Comparison of ENCODE assay signal across 19 cellular contexts in genomic region chr2:240333985-240334384, GRCh38.
DNase-seq lines count a peak whose midpoint lies in the region; ATAC-seq and TF ChIP-seq lines count a peak whose summit lies in the region.
"Had no signal": no experiment of that assay in that cellular context is flagged by ENCODE, and none has a peak within 500 bp of the region (broad histone marks: within the 10 kb centered on the region; RNA-seq: fewer than 3 reads in every experiment).

No MANE protein-coding gene starts in this region.

- 58 to 70% methylated on average over 7 of the region's 7 CpGs for WGBS in thyroid gland, 2 donors

- H3K4me3 ChIP-seq in fibroblast of mammary gland (ENCODE audit: control insufficient read depth, low read depth, low read length): no peak overlapping the region
- H3K4me3 ChIP-seq in thyroid gland (replicated peaks in 1 of 3): no peak overlapping the region
- H3K4me3 ChIP-seq: BLaER1 treated with 17β-estradiol and CSF1 and Interleukin-3, amounts not matched to agents 10 nM and 100 nM; Peyer's patch had no signal

- H3K36me3 ChIP-seq in thyroid gland: no peaks in the 10 kb centered on the region
- H3K36me3 ChIP-seq: BLaER1 treated with 17β-estradiol and CSF1 and Interleukin-3, amounts not matched to agents 10 nM and 100 nM; Peyer's patch had no signal

- H3K27ac ChIP-seq in thyroid gland: no peak overlapping the region
- H3K27ac ChIP-seq: BLaER1 treated with 17β-estradiol and CSF1 and Interleukin-3, amounts not matched to agents 10 nM and 100 nM; Peyer's patch had no signal

- intact Hi-C loops in left ventricle myocardium superior (cut with micrococcal nuclease): no loop called here
- intact Hi-C loops in Right ventricle myocardium superior (cut with DNase I): no loop called here
- intact Hi-C loops in thyroid gland (cut with DNase I): no loop called here

- no peak for TF ChIP-seq POLR2A in thyroid gland (IDR thresholded peaks at IDR 0.05)

- TF ChIP-seq CTCF in fibroblast of mammary gland (conservative IDR thresholded peaks at IDR 0.05; ENCODE audit: control insufficient read depth, insufficient read depth, low read depth, low read length) (no peak), thyroid gland (IDR thresholded peaks at IDR 0.05) (no peak)

- no peaks in the 10 kb centered on the region for H3K4me1 ChIP-seq in thyroid gland
- H3K4me1 ChIP-seq: BLaER1 treated with 17β-estradiol and CSF1 and Interleukin-3, amounts not matched to agents 10 nM and 100 nM; Caco-2; Peyer's patch had no signal

- H3K9me3 ChIP-seq in thyroid gland: no peaks in the 10 kb centered on the region
- H3K9me3 ChIP-seq: Caco-2 had no signal

- no peaks in the 10 kb centered on the region for H3K27me3 ChIP-seq in thyroid gland
- H3K27me3 ChIP-seq: BLaER1 treated with 17β-estradiol and CSF1 and Interleukin-3, amounts not matched to agents 10 nM and 100 nM; Peyer's patch had no signal

- no peak for DNase-seq in left ventricle myocardium superior
- no peak for DNase-seq in Right ventricle myocardium superior
- peak; percentile 38 for DNase-seq in fibroblast of mammary gland (ENCODE audit: low read depth)
- DNase-seq in mucosa of gallbladder (ENCODE audit: low spot score): peak; percentile 56
- peak; percentile 52 to 72 for DNase-seq in thyroid gland
- no peak for DNase-seq in stimulated activated naive CD4-positive, alpha-beta T cell (lab: John Stamatoyannopoulos, UW)
- DNase-seq: 8988T; Caco-2; CD4-positive, alpha-beta memory T cell; DMS 273 treated with DMSO at 0.1 percent for 48 hours; DMS79 treated with DMSO at 0.1 percent for 48 hours; NCI-H1417; NCI-H187; NCI-H446; NCI-H526; Peyer's patch had no signal

- ATAC-seq in left ventricle myocardium superior (peak; percentile 20), Right ventricle myocardium superior (ENCODE audit: poor library complexity) (no peak), HG03565 (IDR thresholded peaks at IDR 0.05; ENCODE audit: unreplicated experiment) (no peak), GM18907 (IDR thresholded peaks at IDR 0.05; ENCODE audit: unreplicated experiment) (no peak)

Comparison
In these comparisons a context has a peak if more than half of its experiments do, and no peak if none do; other contexts are left out.
1. DNase-seq: peak in fibroblast of mammary gland (single experiment), mucosa of gallbladder (single experiment) and thyroid gland (2 of 2); none in left ventricle myocardium superior (single experiment), Right ventricle myocardium superior (single experiment) and stimulated activated naive CD4-positive, alpha-beta T cell (0 of 6).